Comparison of ENCODE assay signal across 16 cellular contexts in genomic region chr1:201774224-201774982, GRCh38. TPM values are rescaled to one million over a fixed set of nuclear protein-coding genes. Genes with fewer than 3 reads are reported as not detected.
DNase-seq lines count a peak whose midpoint lies in the region; ATAC-seq, FAIRE-seq and TF ChIP-seq lines count a peak whose summit lies in the region.
"Had no signal": no experiment of that assay in that cellular context is flagged by ENCODE, and none has a peak within 500 bp of the region (broad histone marks: within the 10 kb centered on the region; RNA-seq: fewer than 3 reads in every experiment).

No MANE protein-coding gene starts in this region.

- ATAC-seq in HG03432 (IDR thresholded peaks at IDR 0.05; ENCODE audit: unreplicated experiment): no peak
- ATAC-seq in HG03139 (IDR thresholded peaks at IDR 0.05; ENCODE audit: unreplicated experiment): no peak
- ATAC-seq: activated T-helper 17 cell treated with anti-CD3 and anti-CD28 coated beads, Interleukin-2, amount 50 U/mL, for 72 hours had no signal

- peak; percentile 81 for FAIRE-seq in RCC 7860 (lab: Jason Lieb, UNC)

- H3K4me3 ChIP-seq in epithelial cell of esophagus (ENCODE audit: low read length): no peak overlapping the region

- TF ChIP-seq CTCF in C4-2B (conservative IDR thresholded peaks at IDR 0.05) (no peak), epithelial cell of esophagus (IDR thresholded peaks at IDR 0.05; ENCODE audit: insufficient read depth, low read depth, low read length, missing control alignments) (no peak)

- peak overlapping the region; percentile 75; the same call in 1 of the 2 replicates for H3K27ac ChIP-seq in C4-2B
- H3K27ac ChIP-seq: parathyroid adenoma had no signal

- DNase-seq in RCC 7860 (ENCODE audit: low spot score) (peak; percentile 73), epithelial cell of esophagus (ENCODE audit: low read depth) (peak; percentile 87), myocyte (ENCODE audit: low read depth) (peak; percentile 37), DMS153 treated with DMSO at 0.1 percent for 48 hours (lab: John Stamatoyannopoulos, UW; ENCODE audit: unreplicated experiment) (no peak), COLO668 (lab: John Stamatoyannopoulos, UW; ENCODE audit: unreplicated experiment) (no peak)
- DNase-seq: activated CD4-positive, alpha-beta memory T cell treated with anti-CD3 and anti-CD28 coated beads, Interleukin-2, amount 10 ng/mL, durations not matched to agents 7 days and 5 days; BE2C; DMS53; erythroblast; MM.1S; trophoblast cell had no signal

RNA-seq across cellular contexts. Expression of gene IPO9, which starts 54.6 kb away (rescaled TPM):
- total RNA-seq in myocyte: 25.3 and 25.5 TPM in 2 replicates
- 34.5 TPM for polyA plus RNA-seq in myocyte (2012)

Comparison
In these comparisons a context has a peak if more than half of its experiments do, and no peak if none do; other contexts are left out.
1. DNase-seq: peak in RCC 7860 (single experiment), epithelial cell of esophagus (single experiment) and myocyte (single experiment); none in DMS153 treated with DMSO at 0.1 percent for 48 hours (single experiment) and COLO668 (single experiment).